Comparison of ENCODE assay signal across 10 cellular contexts in the genomic region with DNA sequence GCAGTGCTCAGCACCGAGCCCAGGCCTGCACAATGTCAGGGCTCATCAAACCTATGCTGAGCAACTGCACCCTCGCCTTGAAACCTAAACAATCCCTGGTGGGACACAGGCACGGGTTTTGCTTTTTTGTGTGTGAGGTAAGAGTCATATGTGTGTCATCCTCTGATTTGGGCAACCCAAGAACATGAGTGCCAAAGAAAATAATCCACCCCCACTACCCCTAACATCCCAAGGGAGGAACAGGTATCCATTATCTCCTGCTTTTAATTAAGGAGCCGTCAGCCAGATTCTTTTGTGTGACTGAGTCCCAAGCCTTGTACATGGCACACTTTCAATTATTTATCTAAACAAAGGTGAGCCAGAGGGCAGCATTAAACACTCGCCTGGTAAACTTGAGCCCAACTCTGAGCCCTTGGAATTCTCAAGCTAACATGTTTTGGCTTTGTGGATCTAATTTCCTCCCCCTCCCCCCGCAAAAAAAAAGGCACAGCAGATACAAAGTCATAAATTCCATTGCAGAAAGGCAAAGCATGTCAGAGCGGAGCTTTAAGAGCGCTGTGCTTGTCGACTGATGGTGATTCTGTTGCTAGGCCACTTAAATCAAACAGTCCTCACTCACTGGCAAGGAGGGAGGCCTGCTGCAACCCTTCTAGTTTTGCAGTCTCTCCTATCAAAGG.
A peak's percentile ranks its signal among the peaks of the same experiment; 100 is the strongest.
DNase-seq lines count a peak whose midpoint lies in the region; ATAC-seq and TF ChIP-seq lines count a peak whose summit lies in the region.
"Had no signal": no experiment of that assay in that cellular context is flagged by ENCODE, and none has a peak within 500 bp of the region (broad histone marks: within the 10 kb centered on the region; RNA-seq: fewer than 3 reads in every experiment).

No MANE protein-coding gene starts in this region.

- no peak overlapping the region for H2BK15ac ChIP-seq in H9 (ENCODE audit: low read depth, low read length)

- TF ChIP-seq CTCF in H9 (conservative IDR thresholded peaks at IDR 0.05), result no peak
- no peak for TF ChIP-seq CTCF in hepatocyte (IDR thresholded peaks at IDR 0.05; ENCODE audit: poor library complexity)

- H3K18ac ChIP-seq in H9 (ENCODE audit: insufficient read length, low read depth, low read length), result no peak overlapping the region

- H3T11ph ChIP-seq in H9 (ENCODE audit: low read length), result no peak overlapping the region

- no peak overlapping the region for H3K23ac ChIP-seq in H9 (ENCODE audit: insufficient read length, low read depth, low read length)

- H2BK120ac ChIP-seq in H9 (ENCODE audit: low read depth, low read length, poor library complexity, severe bottlenecking), result no peak overlapping the region

- H3K56ac ChIP-seq in H9 (ENCODE audit: insufficient read length, low read depth, low read length), result no peak overlapping the region

- H3K14ac ChIP-seq in H9 (ENCODE audit: insufficient read depth, low read length), result no peak overlapping the region

- ATAC-seq in stimulated activated naive CD8-positive, alpha-beta T cell treated with anti-CD3 and anti-CD28 coated beads, Interleukin-15, amount 100 ng/mL, for 72 hours, result no peak
- ATAC-seq in activated naive CD4-positive, alpha-beta T cell treated with anti-CD3 and anti-CD28 coated beads, Interleukin-2, amount 50 U/mL, for 72 hours, result no peak
- ATAC-seq in HG03439 (IDR thresholded peaks at IDR 0.05; ENCODE audit: unreplicated experiment), result no peak

- peaks cover 15% of the 10 kb centered on the region in 2 experiments for H3K4me1 Mint-ChIP-seq in H9
- no peaks in the 10 kb centered on the region for H3K4me1 Mint-ChIP-seq in stimulated activated naive CD8-positive, alpha-beta T cell treated with anti-CD3 and anti-CD28 coated beads, Interleukin-15, amount 100 ng/mL, for 72 hours

- H3K27me3 Mint-ChIP-seq in H9 (ENCODE audit: low read depth), result peaks cover 6% of the 10 kb centered on the region
- peaks cover 27% of the 10 kb centered on the region for H3K27me3 Mint-ChIP-seq in stimulated activated naive CD8-positive, alpha-beta T cell treated with anti-CD3 and anti-CD28 coated beads, Interleukin-15, amount 100 ng/mL, for 72 hours

- H3K4me3 Mint-ChIP-seq in H9, result no peak overlapping the region
- H3K4me3 Mint-ChIP-seq in stimulated activated naive CD8-positive, alpha-beta T cell treated with anti-CD3 and anti-CD28 coated beads, Interleukin-15, amount 100 ng/mL, for 72 hours, result no peak overlapping the region

- H3K9me3 ChIP-seq in H9 (ENCODE audit: control insufficient read depth, low read depth, low read length) (no peaks in the 10 kb centered on the region), hepatocyte (ENCODE audit: low read depth) (no peaks in the 10 kb centered on the region), skeletal muscle satellite cell (replicated peaks; ENCODE audit: low read length) (no peaks in the 10 kb centered on the region)

- H3K9ac ChIP-seq in H9 (ENCODE audit: extremely low read depth, insufficient read length, low read length), result no peak overlapping the region
- peak overlapping the region; percentile 48 for H3K9ac ChIP-seq in skeletal muscle satellite cell (ENCODE audit: low read depth, low read length)

- no CpG with 5 or more reads among the region's 9 CpGs for WGBS in H9 (ENCODE audit: extremely low coverage, insufficient read length, low lambda C conversion rate)
- WGBS in hepatocyte (ENCODE audit: low lambda C conversion rate, missing lambda C conversion rate), result 20% methylated on average over 9 of the region's 9 CpGs

- no peak overlapping the region for H2BK5ac ChIP-seq in H9 (ENCODE audit: insufficient read length, low read length)

- H3K36me3 Mint-ChIP-seq in H9 (ENCODE audit: insufficient read depth in 1 of 3, low read depth in 3 of 3), result peaks cover 0 to 10% (median 9%) of the 10 kb centered on the region in 3 experiments
- H3K36me3 Mint-ChIP-seq in activated naive CD4-positive, alpha-beta T cell treated with anti-CD3 and anti-CD28 coated beads, Interleukin-2, amount 50 U/mL, for 72 hours, result no peaks in the 10 kb centered on the region

- H2AFZ ChIP-seq in H9 (ENCODE audit: low read length) (no peak overlapping the region), hepatocyte (no peak overlapping the region)

- H3K4me3 ChIP-seq in hepatocyte (no peak overlapping the region), skeletal muscle satellite cell (ENCODE audit: low read length) (peak overlapping the region; percentile 46)

- H3K9me3 Mint-ChIP-seq in H9, result peaks cover 16 to 25% of the 10 kb centered on the region in 2 experiments
- peaks cover 0 to 8% of the 10 kb centered on the region in 2 donors for H3K9me3 Mint-ChIP-seq in stimulated activated naive CD8-positive, alpha-beta T cell treated with anti-CD3 and anti-CD28 coated beads, Interleukin-15, amount 100 ng/mL, for 72 hours
- H3K9me3 Mint-ChIP-seq in activated naive CD4-positive, alpha-beta T cell treated with anti-CD3 and anti-CD28 coated beads, Interleukin-2, amount 50 U/mL, for 72 hours, result peaks cover 0 to 7% of the 10 kb centered on the region in 2 donors

- H3K79me1 ChIP-seq in H9 (ENCODE audit: insufficient read depth, low read depth, low read length, poor library complexity, severe bottlenecking), result no peaks in the 10 kb centered on the region

- no peak overlapping the region for H3K4ac ChIP-seq in H9 (ENCODE audit: low read depth, low read length)

- H4K8ac ChIP-seq in H9 (replicated peaks; ENCODE audit: insufficient read length, low read depth, low read length), result no peak overlapping the region

- no peak overlapping the region for H4K91ac ChIP-seq in H9 (ENCODE audit: insufficient read length, low read depth, low read length)

- 0 out of 7 replicates have a peak overlapping the region, but pooled peaks of 1 of the 3 experiments have one; percentile 16 for H3K27ac Mint-ChIP-seq in H9
- H3K27ac Mint-ChIP-seq in stimulated activated naive CD8-positive, alpha-beta T cell treated with anti-CD3 and anti-CD28 coated beads, Interleukin-15, amount 100 ng/mL, for 72 hours, result no peak overlapping the region
- H3K27ac Mint-ChIP-seq in activated naive CD4-positive, alpha-beta T cell treated with anti-CD3 and anti-CD28 coated beads, Interleukin-2, amount 50 U/mL, for 72 hours, result no peak overlapping the region

- H3K23me2 ChIP-seq in H9 (ENCODE audit: insufficient read length, low read depth, low read length, poor library complexity, severe bottlenecking), result no peaks in the 10 kb centered on the region

- H3K27me3 ChIP-seq in H9 (ENCODE audit: insufficient read depth, low read length), result no peaks in the 10 kb centered on the region
- H3K27me3 ChIP-seq in hepatocyte, result no peaks in the 10 kb centered on the region
- H3K27me3 ChIP-seq in skeletal muscle satellite cell (ENCODE audit: control insufficient read depth, insufficient read depth, low read length), result no peaks in the 10 kb centered on the region

- H3K27ac ChIP-seq in H9 (ENCODE audit: insufficient read length, low read depth, low read length) (no peak overlapping the region), hepatocyte (peak overlapping the region; percentile 50)

- H4K20me1 ChIP-seq in H9 (ENCODE audit: control insufficient read depth, insufficient read depth, insufficient read length) (no peaks in the 10 kb centered on the region), hepatocyte (ENCODE audit: insufficient read depth, poor library complexity, severe bottlenecking) (no peaks in the 10 kb centered on the region)

- H3K36me3 ChIP-seq in hepatocyte (replicated peaks; ENCODE audit: insufficient read depth, low read depth), result no peaks in the 10 kb centered on the region
- H3K36me3 ChIP-seq in skeletal muscle satellite cell (ENCODE audit: insufficient read depth, low read length), result no peaks in the 10 kb centered on the region

- H3K4me1 ChIP-seq in H9 (ENCODE audit: insufficient read depth, low read length), result peaks cover 6% of the 10 kb centered on the region; the same call in 1 of the 2 replicates
- H3K4me1 ChIP-seq in hepatocyte (ENCODE audit: insufficient read depth), result peaks cover 15% of the 10 kb centered on the region
- H3K4me1 ChIP-seq in skeletal muscle satellite cell (ENCODE audit: control insufficient read depth, insufficient read depth, low read length), result peaks cover 48% of the 10 kb centered on the region

- DNase-seq in H9 (no peak), astrocyte of the hippocampus (ENCODE audit: low read depth, low spot score) (peak; percentile 87), hepatocyte (ENCODE audit: low spot score) (peak; percentile 81)
- no peak for DNase-seq in stimulated activated naive CD8-positive, alpha-beta T cell treated with anti-CD3 and anti-CD28 coated beads, Interleukin-15, amount 100 ng/mL, for 72 hours
- DNase-seq in activated naive CD4-positive, alpha-beta T cell treated with anti-CD3 and anti-CD28 coated beads, Interleukin-2, amount 50 U/mL, for 72 hours (ENCODE audit: low spot score in 2 of 2), result no peak
- DNase-seq in stimulated activated CD4-positive, alpha-beta T cell treated with anti-CD3 and anti-CD28 coated beads, Interleukin-15, amount 100 ng/mL, for 24 hours, result no peak
- DNase-seq: NCI-H1092, SW 1271 had no signal

- no peak overlapping the region for H4K5ac ChIP-seq in H9 (ENCODE audit: insufficient read length, low read depth, low read length)

- H3K79me2 ChIP-seq in H9 (ENCODE audit: insufficient read depth, low read length), result no peaks in the 10 kb centered on the region
- H3K79me2 ChIP-seq in hepatocyte, result no peaks in the 10 kb centered on the region

- H2BK12ac ChIP-seq in H9 (ENCODE audit: insufficient read length, low read depth, low read length), result peak overlapping the region; percentile 15

- H3K9me2 ChIP-seq in hepatocyte (replicated peaks; ENCODE audit: insufficient read depth), result no peaks in the 10 kb centered on the region

- H3K4me2 ChIP-seq in H9 (ENCODE audit: insufficient read depth, insufficient read length, low read length), result no peak overlapping the region
- peak overlapping the region; percentile 4 for H3K4me2 ChIP-seq in hepatocyte
- H3K4me2 ChIP-seq in skeletal muscle satellite cell (ENCODE audit: low read length), result peak overlapping the region; percentile 73

- H2AK5ac ChIP-seq in H9 (ENCODE audit: insufficient read length, low read length), result no peak overlapping the region

- H2BK20ac ChIP-seq in H9 (ENCODE audit: low read depth, low read length, poor library complexity, severe bottlenecking), result no peak overlapping the region

Comparison
In these comparisons a context has a peak if more than half of its experiments do, and no peak if none do; other contexts are left out.
1. DNase-seq: peak in astrocyte of the hippocampus (single experiment) and hepatocyte (single experiment); none in H9 (single experiment), stimulated activated naive CD8-positive, alpha-beta T cell treated with anti-CD3 and anti-CD28 coated beads, Interleukin-15, amount 100 ng/mL, for 72 hours (0 of 2), activated naive CD4-positive, alpha-beta T cell treated with anti-CD3 and anti-CD28 coated beads, Interleukin-2, amount 50 U/mL, for 72 hours (0 of 2) and stimulated activated CD4-positive, alpha-beta T cell treated with anti-CD3 and anti-CD28 coated beads, Interleukin-15, amount 100 ng/mL, for 24 hours (single experiment).